ENCODE assay signal across 10 cellular contexts in genomic region chr6:133977983-133978895, GRCh38. TPM values are rescaled to one million over a fixed set of nuclear protein-coding genes. Genes with fewer than 3 reads are reported as not detected.
DNase-seq lines count a peak whose midpoint lies in the region; TF ChIP-seq lines count a peak whose summit lies in the region.
"Had no signal": no experiment of that assay in that cellular context is flagged by ENCODE, and none has a peak within 500 bp of the region (broad histone marks: within the 10 kb centered on the region; RNA-seq: fewer than 3 reads in every experiment).

No MANE protein-coding gene starts in this region.

- no peak for TF ChIP-seq POLR2A in spleen (IDR thresholded peaks at IDR 0.05)

- H3K27ac ChIP-seq in spleen: no peak overlapping the region
- H3K27ac ChIP-seq: cardiac muscle cell, ovary had no signal

- 62 to 84% (median 76%) methylated on average over 2 of the region's 2 CpGs for WGBS in spleen, 5 donors

- intact Hi-C loops in spleen (cut with DNase I; ENCODE audit: low total_unique reads): no loop called here

- H3K36me3 ChIP-seq in spleen: peaks cover 0 to 33% (median 20%) of the 10 kb centered on the region in 6 donors
- H3K36me3 ChIP-seq in H7 (replicated peaks; ENCODE audit: control insufficient read depth, insufficient read depth, low read length): no peaks in the 10 kb centered on the region
- H3K36me3 ChIP-seq: cardiac muscle cell, ovary had no signal

- peak; percentile 57 for DNase-seq in GM04504 (ENCODE audit: low read depth)
- DNase-seq in HS-27A (ENCODE audit: low read depth): peak; percentile 26
- no peak for DNase-seq in mesothelial cell of epicardium (ENCODE audit: low spot score in 2 of 2, unreplicated experiment in 2 of 2)
- DNase-seq in spleen: no peak
- no peak for DNase-seq in H7
- DNase-seq in stimulated activated CD4-positive, alpha-beta T cell treated with anti-CD3 and anti-CD28 coated beads, Interleukin-1b, Interleukin-23, amount 100 ng/mL, for 48 hours: no peak
- DNase-seq in OCI-M2 (lab: John Stamatoyannopoulos, UW; ENCODE audit: unreplicated experiment): no peak

- H3K4me3 ChIP-seq in spleen (no peak overlapping the region), H7 (ENCODE audit: insufficient read depth, low read depth, low read length) (no peak overlapping the region)
- H3K4me3 ChIP-seq: cardiac muscle cell, ovary had no signal

- H3K4me1 ChIP-seq in spleen: peaks cover 0 to 31% (median 9%) of the 10 kb centered on the region in 6 donors

- TF ChIP-seq CTCF in brain (conservative IDR thresholded peaks at IDR 0.05) (no peak), mesothelial cell of epicardium (IDR thresholded peaks at IDR 0.05; ENCODE audit: unreplicated experiment) (no peak), spleen (IDR thresholded peaks at IDR 0.05 in 8 of 11, conservative IDR thresholded peaks at IDR 0.05 in 3 of 11) (no peak)

- H3K4me1 Mint-ChIP-seq in brain: peaks cover 50% of the 10 kb centered on the region
- peaks cover 19% of the 10 kb centered on the region for H3K4me1 Mint-ChIP-seq in mesothelial cell of epicardium

- no peak overlapping the region for H3K4me3 Mint-ChIP-seq in brain
- no peak overlapping the region for H3K4me3 Mint-ChIP-seq in mesothelial cell of epicardium

- no peaks in the 10 kb centered on the region for H3K9me3 ChIP-seq in spleen
- H3K9me3 ChIP-seq: ovary had no signal

- H3K9me3 Mint-ChIP-seq in brain (no peaks in the 10 kb centered on the region), mesothelial cell of epicardium (no peaks in the 10 kb centered on the region)

- no peaks in the 10 kb centered on the region for H3K27me3 ChIP-seq in spleen (replicated peaks in 1 of 7)
- no peaks in the 10 kb centered on the region for H3K27me3 ChIP-seq in H7 (ENCODE audit: control insufficient read depth, insufficient read depth, low read length)
- H3K27me3 ChIP-seq: cardiac muscle cell, ovary had no signal

- peak overlapping the region in 4 of 5 experiments; percentile 19 to 63 (median 35) for H3K27ac Mint-ChIP-seq in brain
- peak overlapping the region; percentile 29 for H3K27ac Mint-ChIP-seq in mesothelial cell of epicardium

- peaks cover 40% of the 10 kb centered on the region for H3K36me3 Mint-ChIP-seq in brain
- peaks cover 11% of the 10 kb centered on the region for H3K36me3 Mint-ChIP-seq in mesothelial cell of epicardium

- H3K27me3 Mint-ChIP-seq in brain (no peaks in the 10 kb centered on the region), mesothelial cell of epicardium (ENCODE audit: low read depth) (no peaks in the 10 kb centered on the region)

RNA-seq across cellular contexts. Expression of gene TBPL1, which starts 25.2 kb away (rescaled TPM):
- polyA plus RNA-seq in brain (ENCODE audit: insufficient read depth, low read depth, low replicate concordance) (55.2 TPM), spleen (10 to 100 TPM; 29.9 to 33.3 (median 30.3) TPM)
- total RNA-seq in mesothelial cell of epicardium (29.3 to 31.0 TPM (median 30.5 TPM) in 3 replicates), spleen (10 to 100 TPM; 17.0 to 31.0 (median 25.9) TPM)
- 62.6 and 70.9 TPM in 2 replicates for total RNA-seq in H7 (2014; rRNA removed; shearing (Covaris generic))

Comparison
In these comparisons a context has a peak if more than half of its experiments do, and no peak if none do; other contexts are left out.
1. DNase-seq: peak in GM04504 (single experiment) and HS-27A (single experiment); none in mesothelial cell of epicardium (0 of 2), spleen (single experiment), H7 (single experiment), stimulated activated CD4-positive, alpha-beta T cell treated with anti-CD3 and anti-CD28 coated beads, Interleukin-1b, Interleukin-23, amount 100 ng/mL, for 48 hours (single experiment) and OCI-M2 (single experiment).